Comparison of ENCODE assay signal across 20 cellular contexts in the genomic region with DNA sequence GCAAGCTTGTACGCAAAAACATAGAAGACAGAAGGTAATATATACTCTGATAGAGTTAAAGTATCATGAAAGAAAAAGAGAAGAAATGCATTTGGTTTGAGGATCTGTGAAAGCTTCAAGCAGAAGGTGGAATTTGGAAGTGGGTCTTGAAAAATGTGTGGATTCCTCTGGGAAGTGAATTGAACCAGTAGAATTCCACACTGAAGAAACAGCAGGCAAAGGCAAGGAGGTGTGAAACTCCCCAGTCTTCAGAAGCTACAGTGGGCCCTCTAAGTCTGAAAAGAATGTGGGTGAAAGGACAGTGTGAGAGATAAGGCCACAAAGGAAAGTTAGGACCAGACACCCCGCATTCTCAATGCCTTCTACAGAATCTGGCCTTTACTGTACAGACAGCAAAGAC. TPM values are rescaled to one million over a fixed set of nuclear protein-coding genes. Genes with fewer than 3 reads are reported as not detected.
DNase-seq lines count a peak whose midpoint lies in the region; ATAC-seq, FAIRE-seq and TF ChIP-seq lines count a peak whose summit lies in the region.
"Had no signal": no experiment of that assay in that cellular context is flagged by ENCODE, and none has a peak within 500 bp of the region (broad histone marks: within the 10 kb centered on the region; RNA-seq: fewer than 3 reads in every experiment).

No MANE protein-coding gene starts in this region.

- H3K36me3 ChIP-seq in HepG2 (replicated peaks in 1 of 2; ENCODE audit: control insufficient read depth in 1 of 2, insufficient read depth in 2 of 2, low read length in 2 of 2) (no peaks in the 10 kb centered on the region), right lobe of liver (no peaks in the 10 kb centered on the region), subcutaneous abdominal adipose tissue (ENCODE audit: control insufficient read depth in 5 of 5, insufficient read depth in 5 of 5, low read length in 5 of 5) (peaks cover 0 to 3% (median 0%) of the 10 kb centered on the region in 5 donors)
- H3K36me3 ChIP-seq: Peyer's patch, SJCRH30 had no signal

- H3K4me1 ChIP-seq in HepG2 (ENCODE audit: insufficient read depth, low read length) (peaks cover 62% of the 10 kb centered on the region), right lobe of liver (peaks cover 0 to 48% (median 2%) of the 10 kb centered on the region in 4 donors), subcutaneous abdominal adipose tissue (ENCODE audit: control insufficient read depth in 5 of 5, insufficient read depth in 5 of 5, low read length in 5 of 5) (peaks cover 0 to 34% (median 22%) of the 10 kb centered on the region in 5 donors)
- H3K4me1 ChIP-seq: Peyer's patch, SJCRH30 had no signal

- 98% methylated on average over 2 of the region's 2 CpGs for WGBS in HepG2 (ENCODE audit: low lambda C conversion rate)
- WGBS in right lobe of liver (ENCODE audit: insufficient coverage, low coverage, low lambda C conversion rate, missing lambda C conversion rate): 86% methylated on average over 2 of the region's 2 CpGs

- TF ChIP-seq CTCF in HepG2 (CRISPR knock-in tag; IDR thresholded peaks at IDR 0.05): no peak
- no peak for TF ChIP-seq CTCF in right lobe of liver (IDR thresholded peaks at IDR 0.05)

- no TSS peak for BruUV-seq in HepG2 (replicated peaks; lab: Mats Ljungman, UMichigan)

- no peak for DNase-seq in HepG2 (ENCODE audit: low spot score)
- DNase-seq in right lobe of liver: no peak
- DNase-seq in iris pigment epithelial cell (ENCODE audit: low read depth): peak; percentile 6
- no peak for DNase-seq in NOMO-1 (lab: John Stamatoyannopoulos, UW; ENCODE audit: unreplicated experiment in 2 of 2)
- DNase-seq in NCI-H345 (lab: John Stamatoyannopoulos, UW): no peak
- no peak for DNase-seq in HPDE6-E6E7 (ENCODE audit: extremely low spot score)
- DNase-seq: AML-193; Calu3; CD8-positive, alpha-beta memory T cell; GDM1; MM.1S; NCI-H1048; NCI-H1417 treated with DMSO at 0.1 percent for 48 hours; NCI-H187; NCI-H510A; Peyer's patch; SJCRH30 had no signal

- no peak for FAIRE-seq in HepG2 (lab: Jason Lieb, UNC)
- FAIRE-seq: GM18507 had no signal

- intact Hi-C loops in HepG2 (cut with micrococcal nuclease; ENCODE audit: unreplicated experiment) (no loop called here), right lobe of liver (cut with DNase I) (no loop called here)

- no peaks in the 10 kb centered on the region for H4K20me1 ChIP-seq in HepG2 (ENCODE audit: insufficient read depth, low read length)

- CTCF ChIA-PET in HepG2 (lab: Yijun Ruan, JAX; ENCODE audit: low intra/inter-chr PET ratio, low total read pairs): no interaction called here

- H3K4me2 ChIP-seq in HepG2 (ENCODE audit: low read depth, low read length): no peak overlapping the region

- no peak for TF ChIP-seq EP300 in HepG2 (IDR thresholded peaks at IDR 0.05; ENCODE audit: low read depth in 2 of 2, low read length in 2 of 2)
- TF ChIP-seq EP300 in HepG2 (CRISPR knock-in tag; IDR thresholded peaks at IDR 0.05; ENCODE audit: borderline replicate concordance): no peak

- H3K9me3 ChIP-seq in HepG2 (ENCODE audit: low read length) (no peaks in the 10 kb centered on the region), right lobe of liver (no peaks in the 10 kb centered on the region), subcutaneous abdominal adipose tissue (ENCODE audit: control insufficient read depth in 5 of 5, low read length in 5 of 5) (no peaks in the 10 kb centered on the region)
- H3K9me3 ChIP-seq: Peyer's patch, SJCRH30 had no signal

- H3K27me3 ChIP-seq in HepG2 (ENCODE audit: control insufficient read depth in 1 of 2, insufficient read depth in 2 of 2, low read length in 2 of 2): no peaks in the 10 kb centered on the region
- H3K27me3 ChIP-seq in right lobe of liver: no peaks in the 10 kb centered on the region
- no peaks in the 10 kb centered on the region for H3K27me3 ChIP-seq in subcutaneous abdominal adipose tissue (ENCODE audit: control insufficient read depth in 5 of 5, insufficient read depth in 4 of 5, low read length in 5 of 5)
- H3K27me3 ChIP-seq: Peyer's patch, SJCRH30 had no signal

- POLR2A ChIA-PET in HepG2 (lab: Yijun Ruan, JAX): no interaction called here

- no peak overlapping the region for H3K4me3 ChIP-seq in HepG2 (replicated peaks in 1 of 3; ENCODE audit: insufficient read depth in 1 of 3, low read depth in 2 of 3, low read length in 3 of 3)
- H3K4me3 ChIP-seq in right lobe of liver: no peak overlapping the region
- H3K4me3 ChIP-seq in subcutaneous abdominal adipose tissue (ENCODE audit: low read depth in 1 of 5, low read length in 5 of 5): no peak overlapping the region
- H3K4me3 ChIP-seq: Peyer's patch, SJCRH30 had no signal

- H3K79me2 ChIP-seq in HepG2 (ENCODE audit: insufficient read depth, low read length): peaks cover 85% of the 10 kb centered on the region

- in situ Hi-C loops in HepG2 (cut with HindIII; ENCODE audit: extremely low pct_ligation_motif_present, low pct_unique_long_range_greater_than_20kb): no loop called here

- no peak overlapping the region for H2AFZ ChIP-seq in HepG2 (ENCODE audit: low read length)

- TF ChIP-seq RAD21 in HepG2 (CRISPR knock-in tag; IDR thresholded peaks at IDR 0.05): no peak

- ATAC-seq in HepG2 (no peak), right lobe of liver (no peak)

- H3K27ac ChIP-seq in HepG2 (ENCODE audit: extremely low read length, insufficient read depth, low read length) (peak overlapping the region; percentile 33), right lobe of liver (no peak overlapping the region), subcutaneous abdominal adipose tissue (ENCODE audit: low read depth, low read length) (peak overlapping the region; percentile 44)
- H3K27ac ChIP-seq: C4-2B, Peyer's patch, SJCRH30 had no signal

- no peak overlapping the region for H3K9ac ChIP-seq in HepG2 (ENCODE audit: insufficient read depth, low read depth, low read length)
- H3K9ac ChIP-seq in subcutaneous abdominal adipose tissue (ENCODE audit: low read length in 5 of 5): no peak overlapping the region

- TF ChIP-seq POLR2A in HepG2 (IDR thresholded peaks at IDR 0.05; ENCODE audit: insufficient read depth in 1 of 2, low read depth in 2 of 2, low read length in 2 of 2): no peak
- no peak for TF ChIP-seq POLR2A in right lobe of liver (IDR thresholded peaks at IDR 0.05)

TF ChIP-seq in HepG2, 621 proteins besides CTCF, POLR2A, EP300 and RAD21:
- 0 out of 2 replicates have a peak, but pooled peaks have one; percentile 7 for TF ChIP-seq PPARG (CRISPR knock-in tag; conservative IDR thresholded peaks at IDR 0.05)
- no peak for TF ChIP-seq ZNF331 (CRISPR knock-in tag; IDR thresholded peaks at IDR 0.05)
TF ChIP-seq in HepG2: peak in this region for 1.

RNA-seq across cellular contexts. Expression of a gene that starts 25.6 kb away (rescaled TPM):
- total RNA-seq in HepG2 (2016; rRNA removed; fragmentation: Illumina TruSeq; extraction: Trizol): 85.4 and 86.8 TPM in 2 replicates
- 35.1 and 42.3 TPM in 2 replicates for total RNA-seq in HepG2 (2016; cell fraction: cytosol; rRNA removed; fragmentation: Illumina TruSeq; extraction: Trizol; ENCODE audit: low read depth)
- 73.7 and 77.7 TPM in 2 replicates for total RNA-seq in HepG2 (2016; cell fraction: insoluble cytoplasmic fraction; rRNA removed; fragmentation: Illumina TruSeq; extraction: Trizol)
- total RNA-seq in HepG2 (2016; cell fraction: membrane; rRNA removed; fragmentation: Illumina TruSeq; extraction: Trizol): 71.4 and 76.7 TPM in 2 replicates
- total RNA-seq in HepG2 (2016; cell fraction: nucleus; rRNA removed; fragmentation: Illumina TruSeq; extraction: Trizol): 248 and 259 TPM in 2 replicates
- 24.8 and 32.6 TPM in 2 replicates for polyA plus RNA-seq in HepG2 (2011; rRNA removed)
- polyA plus RNA-seq in HepG2 (2011; cell fraction: cytosol; rRNA removed): 19.5 and 26.5 TPM in 2 replicates
- polyA plus RNA-seq in HepG2 (2011; cell fraction: nucleus; rRNA removed): 33.4 and 41.2 TPM in 2 replicates
- 31.4 and 38.1 TPM in 2 replicates for polyA plus RNA-seq in HepG2 (2012)
- 6.4 and 6.8 TPM in 2 replicates for polyA plus RNA-seq in HepG2 (2016; cell fraction: cytosol; fragmentation: Illumina TruSeq; extraction: Trizol; ENCODE audit: low read depth)
- polyA plus RNA-seq in HepG2 (2016; cell fraction: insoluble cytoplasmic fraction; fragmentation: Illumina TruSeq; extraction: Trizol; ENCODE audit: low read depth): 88.1 and 93.4 TPM in 2 replicates
- 23.7 and 27.6 TPM in 2 replicates for polyA plus RNA-seq in HepG2 (2016; cell fraction: membrane; fragmentation: Illumina TruSeq; extraction: Trizol; ENCODE audit: low read depth)
- 92.3 and 103 TPM in 2 replicates for polyA plus RNA-seq in HepG2 (2016; cell fraction: nucleus; fragmentation: Illumina TruSeq; extraction: Trizol; ENCODE audit: insufficient read depth, low read depth)
- polyA minus RNA-seq in HepG2 (2011; rRNA and poly(A)+ RNA removed; ENCODE audit: low replicate concordance): 16.0 and 59.5 TPM in 2 replicates
- 45.9 and 59.2 TPM in 2 replicates for polyA minus RNA-seq in HepG2 (2011; cell fraction: cytosol; rRNA and poly(A)+ RNA removed)
- 337 and 403 TPM in 2 replicates for polyA minus RNA-seq in HepG2 (2011; cell fraction: nucleus; rRNA and poly(A)+ RNA removed)
- 100 to 1,000 TPM in 1 of 6 experiments, 10 to 100 TPM in 5; 38.1 to 133 (median 67.6) TPM for total RNA-seq in right lobe of liver
- total RNA-seq: CD8-positive, alpha-beta memory T cell had no signal
- polyA plus RNA-seq: CD8-positive, alpha-beta memory T cell had no signal

Comparison
In these comparisons a context has a peak if more than half of its experiments do, and no peak if none do; other contexts are left out.
1. H3K27ac ChIP-seq: peak in HepG2 (single experiment) and subcutaneous abdominal adipose tissue (single experiment); none in right lobe of liver (0 of 3).